2 cellular contexts compared by ENCODE assay signal in genomic region chr3:106629215-106629832, GRCh38.
TF ChIP-seq lines count a peak whose summit lies in the region.

No MANE protein-coding gene starts in this region.

TF ChIP-seq in SK-N-SH, 30 proteins besides CTCF, POLR2A, EP300 and RAD21 (continued from another document):
- no peak for TF ChIP-seq IRF3 (IDR thresholded peaks at IDR 0.05; ENCODE audit: low read depth, low read length)
- TF ChIP-seq FOXM1 (IDR thresholded peaks at IDR 0.05; ENCODE audit: low read depth): no peak
- no peak for TF ChIP-seq MAX (IDR thresholded peaks at IDR 0.05; ENCODE audit: low read depth)
- no peak for TF ChIP-seq SIN3A (IDR thresholded peaks at IDR 0.05; ENCODE audit: borderline replicate concordance, low read depth, low read length)
- TF ChIP-seq POLR2AphosphoS5 (IDR thresholded peaks at IDR 0.05; ENCODE audit: low read depth, low read length): no peak
- no peak for TF ChIP-seq NRF1 (IDR thresholded peaks at IDR 0.05; ENCODE audit: low read depth, low read length)
TF ChIP-seq in SK-N-SH: peak in this region for 0.

TF ChIP-seq in SK-N-SH treated with all-trans-retinoic acid at 6 μM for 48 hours, 23 proteins besides CTCF, POLR2A, EP300 and RAD21 (continued from another document):
- TF ChIP-seq TSHZ2 (CRISPR knock-in tag; IDR thresholded peaks at IDR 0.05) (no peak), ZNF8 (CRISPR knock-in tag; IDR thresholded peaks at IDR 0.05) (no peak)
TF ChIP-seq in SK-N-SH treated with all-trans-retinoic acid at 6 μM for 48 hours: peak in this region for 0.
